In genomic region chr6:144467921-144468320, GRCh38 we compare ENCODE assay signal across 21 cellular contexts.
DNase-seq lines count a peak whose midpoint lies in the region; ATAC-seq and TF ChIP-seq lines count a peak whose summit lies in the region.
"Had no signal": no experiment of that assay in that cellular context is flagged by ENCODE, and none has a peak within 500 bp of the region (broad histone marks: within the 10 kb centered on the region; RNA-seq: fewer than 3 reads in every experiment).

No MANE protein-coding gene starts in this region.

- CTCF ChIA-PET in CD8-positive, alpha-beta T cell (lab: Charles Lee): interaction anchor here (0.7 to 1.2 kb wide), 2 partner anchors 20 to 455 kb away, joined by 3 read pairs; no protein-coding TSS in a partner anchor

- H4K20me1 ChIP-seq in Loucy (ENCODE audit: insufficient read depth, low read length, poor library complexity, severe bottlenecking): no peaks in the 10 kb centered on the region

- no peak overlapping the region for H3K9ac ChIP-seq in Loucy (ENCODE audit: low read depth, low read length, poor library complexity, severe bottlenecking)

- no peak overlapping the region for H3K4me3 ChIP-seq in CD8-positive, alpha-beta T cell (ENCODE audit: low read depth, low read length)
- H3K4me3 ChIP-seq in Loucy (ENCODE audit: low read length, poor library complexity, severe bottlenecking): no peak overlapping the region
- H3K4me3 ChIP-seq: left lung, psoas muscle, skin epidermis, thoracic aorta had no signal

- POLR2A ChIA-PET in CD8-positive, alpha-beta T cell (lab: Charles Lee): no interaction called here

- no peak overlapping the region for H3K27ac ChIP-seq in CD8-positive, alpha-beta T cell (ENCODE audit: low read depth, low read length)
- H3K27ac ChIP-seq: left lung, psoas muscle, skin epidermis, thoracic aorta had no signal

- no peak for ATAC-seq in CD8-positive, alpha-beta T cell
- no peak for ATAC-seq in effector memory CD8-positive, alpha-beta T cell (replicated peaks)
- ATAC-seq in GM18519 (IDR thresholded peaks at IDR 0.05; ENCODE audit: low FRiP score, unreplicated experiment) (no peak), HG02870 (IDR thresholded peaks at IDR 0.05; ENCODE audit: unreplicated experiment) (no peak)
- ATAC-seq: left lung, psoas muscle, Right ventricle myocardium inferior had no signal

- H3K9me3 ChIP-seq in CD8-positive, alpha-beta T cell (ENCODE audit: low read length): no peaks in the 10 kb centered on the region
- H3K9me3 ChIP-seq in Loucy (ENCODE audit: insufficient read depth, low read depth, low read length): no peaks in the 10 kb centered on the region
- H3K9me3 ChIP-seq: left lung, psoas muscle, thoracic aorta had no signal

- TF ChIP-seq CTCF in CD8-positive, alpha-beta T cell (IDR thresholded peaks at IDR 0.05): no peak
- TF ChIP-seq CTCF in Loucy (conservative IDR thresholded peaks at IDR 0.05; ENCODE audit: low read length): no peak
- no peak for TF ChIP-seq CTCF in nephron (IDR thresholded peaks at IDR 0.05; ENCODE audit: unreplicated experiment in 3 of 3)

- no peaks in the 10 kb centered on the region for H3K9me3 Mint-ChIP-seq in CD8-positive, alpha-beta T cell
- no peaks in the 10 kb centered on the region for H3K9me3 Mint-ChIP-seq in effector memory CD8-positive, alpha-beta T cell
- H3K9me3 Mint-ChIP-seq in nephron: no peaks in the 10 kb centered on the region

- H3K36me3 Mint-ChIP-seq in CD8-positive, alpha-beta T cell: peaks cover 76% of the 10 kb centered on the region
- peaks cover 51% of the 10 kb centered on the region for H3K36me3 Mint-ChIP-seq in effector memory CD8-positive, alpha-beta T cell (ENCODE audit: insufficient read depth)
- peaks cover 60% of the 10 kb centered on the region for H3K36me3 Mint-ChIP-seq in nephron (ENCODE audit: low read depth)

- H3K27ac Mint-ChIP-seq in CD8-positive, alpha-beta T cell: peak overlapping the region; percentile 71
- H3K27ac Mint-ChIP-seq in effector memory CD8-positive, alpha-beta T cell: peak overlapping the region; percentile 62 to 84
- peak overlapping the region in 2 of 3 experiments; percentile 63 to 92 for H3K27ac Mint-ChIP-seq in nephron

- peak overlapping the region; percentile 37 for H3K4me2 ChIP-seq in Loucy (ENCODE audit: low read depth, low read length, poor library complexity, severe bottlenecking)

- peaks cover 27% of the 10 kb centered on the region for H3K4me1 Mint-ChIP-seq in CD8-positive, alpha-beta T cell (ENCODE audit: low read depth)
- peaks cover 16 to 39% of the 10 kb centered on the region in 2 donors for H3K4me1 Mint-ChIP-seq in effector memory CD8-positive, alpha-beta T cell (ENCODE audit: low read depth in 2 of 2)
- H3K4me1 Mint-ChIP-seq in nephron: no peaks in the 10 kb centered on the region

- no peaks in the 10 kb centered on the region for H3K27me3 Mint-ChIP-seq in CD8-positive, alpha-beta T cell (ENCODE audit: low read depth)
- H3K27me3 Mint-ChIP-seq in effector memory CD8-positive, alpha-beta T cell: no peaks in the 10 kb centered on the region
- no peaks in the 10 kb centered on the region for H3K27me3 Mint-ChIP-seq in nephron (ENCODE audit: low read depth)

- no peaks in the 10 kb centered on the region for H3K9me2 ChIP-seq in Loucy (replicated peaks; ENCODE audit: low read depth, low read length)

- no peak overlapping the region for H2AFZ ChIP-seq in Loucy (ENCODE audit: low read length)

- DNase-seq in CD8-positive, alpha-beta T cell: no peak
- DNase-seq in effector memory CD8-positive, alpha-beta T cell: no peak
- DNase-seq in C1 segment of cervical spinal cord (lab: John Stamatoyannopoulos, UW): no peak
- DNase-seq: activated CD4-positive, CD25-positive, alpha-beta regulatory T cell treated with anti-CD3 and anti-CD28 coated beads, Interleukin-2, amount 50 U/mL, for 72 hours; amniotic stem cell; dermis blood vessel endothelial cell; DMS79; glutamatergic neuron; Karpas-422; left lung; NCI-H1092; NCI-H748 treated with DMSO at 0.1 percent for 48 hours; psoas muscle; stimulated activated CD4-positive, alpha-beta T cell treated with anti-CD3 and anti-CD28 coated beads, Interleukin-1b, Interleukin-23, amount 100 ng/mL, for 48 hours had no signal

- intact Hi-C loops in CD8-positive, alpha-beta T cell (cut with DNase I, micrococcal nuclease): no loop called here

- no peaks in the 10 kb centered on the region for H3K79me2 ChIP-seq in Loucy (ENCODE audit: insufficient read depth, low read length)

- H3K4me1 ChIP-seq in CD8-positive, alpha-beta T cell (ENCODE audit: insufficient read depth, low read length): peaks cover 21% of the 10 kb centered on the region
- peaks cover 21% of the 10 kb centered on the region for H3K4me1 ChIP-seq in Loucy (ENCODE audit: insufficient read depth, low read length, poor library complexity, severe bottlenecking)
- H3K4me1 ChIP-seq: psoas muscle had no signal

- H3F3A ChIP-seq in Loucy (ENCODE audit: low read depth): no peaks in the 10 kb centered on the region

- H3K27me3 ChIP-seq in CD8-positive, alpha-beta T cell (ENCODE audit: insufficient read depth, low read length): no peaks in the 10 kb centered on the region
- H3K27me3 ChIP-seq in Loucy (ENCODE audit: insufficient read depth, low read length, poor library complexity, severe bottlenecking): no peaks in the 10 kb centered on the region
- H3K27me3 ChIP-seq: left lung had no signal

- no peak overlapping the region for H3K4me3 Mint-ChIP-seq in CD8-positive, alpha-beta T cell
- H3K4me3 Mint-ChIP-seq in effector memory CD8-positive, alpha-beta T cell: peak overlapping the region in 1 of 2 donors; percentile 29
- H3K4me3 Mint-ChIP-seq in nephron: no peak overlapping the region

- H3K36me3 ChIP-seq in CD8-positive, alpha-beta T cell (ENCODE audit: insufficient read depth, low read length): peaks cover 10% of the 10 kb centered on the region
- H3K36me3 ChIP-seq in Loucy (ENCODE audit: insufficient read depth, low read length): peaks cover 27% of the 10 kb centered on the region; the same call in 1 of the 2 replicates
- H3K36me3 ChIP-seq: thoracic aorta had no signal
